ENCODE assay signal across 7 cellular contexts in the genomic region with DNA sequence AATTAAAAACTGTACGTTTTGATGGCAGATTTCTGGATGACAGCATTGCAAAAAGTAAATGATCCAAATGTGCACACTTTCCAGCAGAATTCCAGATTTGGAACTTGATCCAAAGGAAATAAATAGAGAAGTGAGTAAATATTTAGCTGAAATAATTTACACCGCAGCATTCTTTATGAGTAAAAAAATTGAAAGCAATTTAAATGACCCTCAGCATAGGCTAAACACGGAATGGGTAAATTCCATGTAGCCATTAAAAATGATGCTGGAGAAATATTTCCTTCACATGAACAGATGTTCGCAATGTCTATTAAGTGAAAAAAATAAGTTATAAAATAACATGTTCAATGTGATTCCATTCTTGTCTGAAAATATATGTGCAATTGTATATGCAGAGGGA.
"Had no signal": no experiment of that assay in that cellular context is flagged by ENCODE, and none has a peak within 500 bp of the region (broad histone marks: within the 10 kb centered on the region; RNA-seq: fewer than 3 reads in every experiment).

No MANE protein-coding gene starts in this region.

- DNase-seq: GM23248, GOT3, H7, HFFc6, KG1 had no signal

- H3K4me3 ChIP-seq: GM23248, HAP-1, K562 had no signal
